20 cellular contexts compared by ENCODE assay signal in the genomic region with DNA sequence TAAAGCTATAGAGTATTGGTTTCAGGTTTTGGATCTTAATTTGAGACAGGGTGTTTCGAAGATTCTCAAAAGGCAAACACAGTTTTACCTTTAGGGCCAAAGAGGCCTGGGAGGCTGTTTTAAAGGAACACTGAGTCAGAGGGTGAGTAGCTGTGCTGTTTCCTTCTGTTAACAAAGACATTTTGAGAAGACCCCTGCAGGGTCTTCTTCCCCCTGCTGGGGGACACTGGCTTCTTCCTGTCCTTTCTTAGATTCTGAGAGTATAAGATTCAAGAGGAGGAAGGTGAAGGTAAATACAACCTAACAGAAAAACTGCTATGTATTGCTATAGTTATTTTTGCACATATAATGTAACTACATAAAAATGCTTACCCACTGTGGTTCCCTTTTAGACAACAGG. TPM values are rescaled to one million over a fixed set of nuclear protein-coding genes. Genes with fewer than 3 reads are reported as not detected.
DNase-seq lines count a peak whose midpoint lies in the region; ATAC-seq, FAIRE-seq and TF ChIP-seq lines count a peak whose summit lies in the region.
"Had no signal": no experiment of that assay in that cellular context is flagged by ENCODE, and none has a peak within 500 bp of the region (broad histone marks: within the 10 kb centered on the region; RNA-seq: fewer than 3 reads in every experiment).

No MANE protein-coding gene starts in this region.

- POLR2A ChIA-PET in H1 (lab: Charles Lee; ENCODE audit: partially characterized antibody) = no interaction called here

- peaks cover 14% of the 10 kb centered on the region; the same call in 1 of the 2 replicates for H3K4me1 ChIP-seq in H9 (ENCODE audit: insufficient read depth, low read length)
- peaks cover 4 to 33% (median 16%) of the 10 kb centered on the region in 4 experiments; a peak in 6 of 7 replicates for H3K4me1 ChIP-seq in H1 (replicated peaks in 1 of 4; ENCODE audit: control insufficient read depth in 3 of 4, insufficient read depth in 4 of 4, low read length in 3 of 4)
- H3K4me1 ChIP-seq in right cardiac atrium (ENCODE audit: control insufficient read depth, insufficient read depth, low read length) = no peaks in the 10 kb centered on the region
- H3K4me1 ChIP-seq: A549 had no signal

- H2BK5ac ChIP-seq in H9 (ENCODE audit: insufficient read length, low read length) (no peak overlapping the region), H1 (ENCODE audit: low read depth, low read length) (no peak overlapping the region; the same call in 1 of the 2 replicates)

- H4K20me1 ChIP-seq in H9 (ENCODE audit: control insufficient read depth, insufficient read depth, insufficient read length) (no peaks in the 10 kb centered on the region), H1 (replicated peaks in 1 of 2; ENCODE audit: control insufficient read depth in 1 of 2, insufficient read depth in 2 of 2, low read length in 2 of 2) (no peaks in the 10 kb centered on the region)

- H4K8ac ChIP-seq in H9 (replicated peaks; ENCODE audit: insufficient read length, low read depth, low read length) = no peak overlapping the region
- no peak overlapping the region for H4K8ac ChIP-seq in H1 (ENCODE audit: extremely low read depth, insufficient read depth, low read length)

- H3K79me2 ChIP-seq in H9 (ENCODE audit: insufficient read depth, low read length) = no peaks in the 10 kb centered on the region; the same call in 1 of the 2 replicates
- H3K79me2 ChIP-seq in H1 (ENCODE audit: control insufficient read depth in 1 of 2, insufficient read depth in 2 of 2, low read length in 2 of 2) = peaks cover 0 to 84% of the 10 kb centered on the region in 2 experiments; a peak in 3 of 4 replicates

- H3K4me1 Mint-ChIP-seq in H9 = peaks cover 86 to 87% of the 10 kb centered on the region in 2 experiments

- H2BK120ac ChIP-seq in H9 (ENCODE audit: low read depth, low read length, poor library complexity, severe bottlenecking) = no peak overlapping the region
- no peak overlapping the region for H2BK120ac ChIP-seq in H1 (replicated peaks; ENCODE audit: low read depth, low read length)

- H3K27me3 ChIP-seq in H9 (ENCODE audit: insufficient read depth, low read length) = no peaks in the 10 kb centered on the region
- no peaks in the 10 kb centered on the region; a peak in 1 of 7 replicates for H3K27me3 ChIP-seq in H1 (replicated peaks in 1 of 4; ENCODE audit: control insufficient read depth in 3 of 4, extremely low read depth in 1 of 4, insufficient read depth in 3 of 4, low read length in 3 of 4)
- no peaks in the 10 kb centered on the region for H3K27me3 ChIP-seq in right cardiac atrium (ENCODE audit: control insufficient read depth, insufficient read depth)
- H3K27me3 ChIP-seq: BE2C had no signal

- no peaks in the 10 kb centered on the region for H3K9me3 ChIP-seq in H9 (ENCODE audit: control insufficient read depth, low read depth, low read length)
- no peaks in the 10 kb centered on the region for H3K9me3 ChIP-seq in H1 (ENCODE audit: insufficient read depth in 2 of 2, low read depth in 1 of 2, low read length in 1 of 2)
- H3K9me3 ChIP-seq in right cardiac atrium (ENCODE audit: control insufficient read depth, low read length) = no peaks in the 10 kb centered on the region
- H3K9me3 ChIP-seq: A549, BE2C had no signal

- H3K36me3 Mint-ChIP-seq in H9 (ENCODE audit: insufficient read depth in 1 of 3, low read depth in 3 of 3) = peaks cover 0 to 13% (median 5%) of the 10 kb centered on the region in 3 experiments; a peak in 3 of 7 replicates
- H3K36me3 Mint-ChIP-seq: CD8-positive, alpha-beta T cell had no signal

- TF ChIP-seq POLR2A in H1 (IDR thresholded peaks at IDR 0.05; ENCODE audit: control extremely low read depth in 1 of 2, low read depth in 2 of 2, low read length in 2 of 2) = no peak

- H2BK20ac ChIP-seq in H9 (ENCODE audit: low read depth, low read length, poor library complexity, severe bottlenecking) (no peak overlapping the region), H1 (ENCODE audit: low read length) (no peak overlapping the region)

- H3K27me3 Mint-ChIP-seq in H9 (ENCODE audit: low read depth) = no peaks in the 10 kb centered on the region

- DNase-seq in H9 = no peak
- DNase-seq in H1 (ENCODE audit: low read depth in 1 of 2, low spot score in 2 of 2) = no peak
- DNase-seq in iPS-NIHi11 (ENCODE audit: low spot score) = peak; percentile 26
- no peak for DNase-seq in RKO (ENCODE audit: low spot score)
- no peak for DNase-seq in central memory CD4-positive, alpha-beta T cell
- no peak for DNase-seq in NCI-H524 treated with DMSO at 0.1 percent for 48 hours (lab: John Stamatoyannopoulos, UW)
- no peak for DNase-seq in right cardiac atrium
- DNase-seq: BE2C; CD8-positive, alpha-beta T cell; COR-L47; DMS53; GOT3; IMR-90; KBM-7 had no signal

- H4K5ac ChIP-seq in H9 (ENCODE audit: insufficient read length, low read depth, low read length) = no peak overlapping the region
- no peak overlapping the region for H4K5ac ChIP-seq in H1 (ENCODE audit: insufficient read length, low read depth, low read length)

- no peak overlapping the region for H3K27ac ChIP-seq in H9 (ENCODE audit: insufficient read length, low read depth, low read length)
- H3K27ac ChIP-seq in H1 (ENCODE audit: low read depth, low read length) = no peak overlapping the region
- H3K27ac ChIP-seq in right cardiac atrium (ENCODE audit: low read length) = no peak overlapping the region
- H3K27ac ChIP-seq: A549, C4-2B had no signal

- H3K4ac ChIP-seq in H9 (ENCODE audit: low read depth, low read length) (no peak overlapping the region), H1 (replicated peaks; ENCODE audit: insufficient read length, low read depth, low read length) (no peak overlapping the region)

- H3K56ac ChIP-seq in H9 (ENCODE audit: insufficient read length, low read depth, low read length) (no peak overlapping the region), H1 (replicated peaks; ENCODE audit: insufficient read length, low read depth, low read length) (no peak overlapping the region)

- H3K23ac ChIP-seq in H9 (ENCODE audit: insufficient read length, low read depth, low read length) (no peak overlapping the region), H1 (ENCODE audit: insufficient read length) (no peak overlapping the region)

- H3K4me2 ChIP-seq in H9 (ENCODE audit: insufficient read depth, insufficient read length, low read length) = peak overlapping the region; percentile 25
- peak overlapping the region in 1 of 2 experiments; percentile 5; a peak in 1 of 4 replicates for H3K4me2 ChIP-seq in H1 (ENCODE audit: insufficient read depth in 1 of 2, low read depth in 2 of 2, low read length in 2 of 2)
- H3K4me2 ChIP-seq: A549 had no signal

- peak overlapping the region; percentile 61 to 78 (median 65); a peak in 5 of 7 replicates for H3K27ac Mint-ChIP-seq in H9
- H3K27ac Mint-ChIP-seq: CD8-positive, alpha-beta T cell had no signal

- no peak overlapping the region for H3K9ac ChIP-seq in H9 (ENCODE audit: extremely low read depth, insufficient read length, low read length)
- H3K9ac ChIP-seq in H1 (replicated peaks in 1 of 4; ENCODE audit: extremely low read depth in 1 of 4, low read depth in 3 of 4, low read length in 3 of 4) = no peak overlapping the region

- ATAC-seq in right cardiac atrium = no peak
- ATAC-seq: A549; CD8-positive, alpha-beta T cell; GM12878; HCT116 had no signal

- no peak overlapping the region for H3K18ac ChIP-seq in H9 (ENCODE audit: insufficient read length, low read depth, low read length)
- H3K18ac ChIP-seq in H1 (ENCODE audit: extremely low read depth, low read length) = no peak overlapping the region

- FAIRE-seq in H1 (lab: Jason Lieb, UNC) = peak; percentile 81
- FAIRE-seq: A549, GM12878, HTR-8/SVneo had no signal

- H2BK12ac ChIP-seq in H9 (ENCODE audit: insufficient read length, low read depth, low read length) = no peak overlapping the region
- H2BK12ac ChIP-seq in H1 (ENCODE audit: low read depth, low read length) = no peak overlapping the region

- TF ChIP-seq RAD21 in H1 (IDR thresholded peaks at IDR 0.05 in 1 of 2, conservative IDR thresholded peaks at IDR 0.05 in 1 of 2; ENCODE audit: low read depth in 2 of 2, low read length in 2 of 2) = peak in 1 of 2 experiments; percentile 34; a peak in 1 of 4 replicates

- H3K4me3 ChIP-seq in H1 (ENCODE audit: extremely low read depth in 1 of 4, insufficient read depth in 2 of 4, low read depth in 3 of 4, low read length in 4 of 4) (0 out of 8 replicates have a peak overlapping the region, but pooled peaks of 1 of the 4 experiments have one; percentile 1), right cardiac atrium (ENCODE audit: low read length) (no peak overlapping the region)
- H3K4me3 ChIP-seq: A549, GM12878 had no signal

- H2BK15ac ChIP-seq in H9 (ENCODE audit: low read depth, low read length) = no peak overlapping the region
- H2BK15ac ChIP-seq in H1 (ENCODE audit: low read length) = no peak overlapping the region

- H2AK5ac ChIP-seq in H9 (ENCODE audit: insufficient read length, low read length) = no peak overlapping the region
- H2AK5ac ChIP-seq in H1 (ENCODE audit: low read depth, low read length) = no peak overlapping the region

- no CpG with 5 or more reads among the region's 1 CpG for WGBS in H9 (ENCODE audit: extremely low coverage, insufficient read length, low lambda C conversion rate)
- 73% methylated on average over 1 of the region's 1 CpG; no CpG with 5 or more reads in 1 of the 2 experiments for WGBS in H1 (ENCODE audit: extremely low coverage in 1 of 2, insufficient coverage in 1 of 2, insufficient read length in 1 of 2, insufficient replicate concordance in 2 of 2, low coverage in 1 of 2, low lambda C conversion rate in 2 of 2, missing lambda C conversion rate in 1 of 2), 2 experiments
- WGBS in right cardiac atrium = 92% methylated on average over 1 of the region's 1 CpG

- no peak overlapping the region for H3K4me3 Mint-ChIP-seq in H9
- H3K4me3 Mint-ChIP-seq: CD8-positive, alpha-beta T cell had no signal

- CTCF ChIA-PET in H1 (lab: Charles Lee; ENCODE audit: partially characterized antibody) = interaction anchor here (0.9 to 1.5 kb wide), 6 partner anchors 11 to 225 kb away, joined by 3 to 6 read pairs (median 3); no protein-coding TSS in a partner anchor

- no peak overlapping the region for H4K91ac ChIP-seq in H9 (ENCODE audit: insufficient read length, low read depth, low read length)
- H4K91ac ChIP-seq in H1 (replicated peaks; ENCODE audit: insufficient read length, low read length) = no peak overlapping the region

- TF ChIP-seq CTCF in H9 (conservative IDR thresholded peaks at IDR 0.05) = peak; percentile 51
- TF ChIP-seq CTCF in H1 (IDR thresholded peaks at IDR 0.05; ENCODE audit: control extremely low read depth in 1 of 3, insufficient read depth in 1 of 3, low read depth in 1 of 3, low read length in 3 of 3) = no peak

- no peak overlapping the region for H2AFZ ChIP-seq in H9 (ENCODE audit: low read length)
- no peak overlapping the region for H2AFZ ChIP-seq in H1 (ENCODE audit: low read length)

- TF ChIP-seq EP300 in H1 (IDR thresholded peaks at IDR 0.05; ENCODE audit: borderline replicate concordance in 1 of 2, low read depth in 2 of 2, low read length in 2 of 2) = no peak

- H3K79me1 ChIP-seq in H9 (ENCODE audit: insufficient read depth, low read depth, low read length, poor library complexity, severe bottlenecking) (no peaks in the 10 kb centered on the region), H1 (ENCODE audit: low read depth, low read length) (no peaks in the 10 kb centered on the region)

- H3K14ac ChIP-seq in H9 (ENCODE audit: insufficient read depth, low read length) (no peak overlapping the region), H1 (ENCODE audit: insufficient read length) (no peak overlapping the region)

- H3K23me2 ChIP-seq in H9 (ENCODE audit: insufficient read length, low read depth, low read length, poor library complexity, severe bottlenecking) (no peaks in the 10 kb centered on the region), H1 (ENCODE audit: low read depth, low read length) (no peaks in the 10 kb centered on the region)

- H3K36me3 ChIP-seq in H1 (ENCODE audit: control insufficient read depth in 2 of 4, insufficient read depth in 4 of 4, low read length in 3 of 4) = no peaks in the 10 kb centered on the region; a peak in 1 of 8 replicates

- intact Hi-C loops in right cardiac atrium (cut with DNase I) = no loop called here

- H3K9me3 Mint-ChIP-seq in H9 = no peaks in the 10 kb centered on the region
- H3K9me3 Mint-ChIP-seq: CD8-positive, alpha-beta T cell had no signal

- no peak overlapping the region for H3T11ph ChIP-seq in H9 (ENCODE audit: low read length)

RNA-seq across cellular contexts. Expression of a gene that starts 19.0 kb away (rescaled TPM):
- total RNA-seq in H9 (2021) (11.6 and 14.4 TPM in 2 replicates), right cardiac atrium (not detected)
- total RNA-seq in H1 (2021; fragmentation: NEBNext Ultra II Directional; extraction: Animal tissue kit (Norgen Biotek cat#: 25700)) = 9.9 and 11.2 TPM in 2 replicates
- polyA plus RNA-seq in H1 (2011; rRNA removed) (1.2 and 3.7 TPM in 2 replicates), right cardiac atrium (not detected)
- 1.4 TPM for polyA plus RNA-seq in H1 (2011; cell fraction: cytosol; rRNA removed)
- polyA plus RNA-seq in H1 (2011; cell fraction: nucleus; rRNA removed) = 3.2 TPM
- polyA plus RNA-seq in H1 (2012, experiment 1 of 2) = 3.6 to 4.9 TPM (median 4.3 TPM) in 4 replicates
- 1.3 TPM for polyA plus RNA-seq in H1 (2012, experiment 2 of 2)
- 2.9 TPM for polyA plus RNA-seq in H1 (2013, experiment 1 of 2)
- 3.2 TPM for polyA plus RNA-seq in H1 (2013, experiment 2 of 2)
- 1.4 and 7.0 TPM in 2 replicates for polyA minus RNA-seq in H1 (2011; rRNA and poly(A)+ RNA removed)
- polyA minus RNA-seq in H1 (2011; cell fraction: cytosol; rRNA and poly(A)+ RNA removed) = 4.5 TPM
- 27.0 TPM for polyA minus RNA-seq in H1 (2011; cell fraction: nucleus; rRNA and poly(A)+ RNA removed)
- total RNA-seq: CD8-positive, alpha-beta T cell; GM12878; IMR-90 had no signal
- polyA plus RNA-seq: A549, AG04450, IMR-90 had no signal

Comparison
In these comparisons a context has a peak if more than half of its experiments do, and no peak if none do; other contexts are left out.
1. RNA of a gene that starts 19.0 kb away (total RNA-seq): 11.6 to 14.4 TPM in H9 and 9.9 to 11.2 TPM in H1; not detected in right cardiac atrium; every median in the first group is over 10 times any median in the second.